7 cellular contexts compared by ENCODE assay signal in the genomic region with DNA sequence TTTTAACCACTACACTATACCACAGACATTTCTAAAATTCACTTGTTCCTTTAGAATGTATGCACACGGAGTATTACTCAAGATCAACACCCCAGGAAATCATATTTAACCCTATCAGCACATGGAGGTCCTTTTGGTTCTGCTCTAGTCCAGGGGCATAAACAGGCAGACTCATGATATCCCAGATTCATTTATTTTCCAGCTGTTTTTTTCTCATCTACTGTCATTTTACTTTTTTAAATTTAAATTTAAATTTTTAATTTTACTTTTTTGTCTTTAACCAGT. TPM values are rescaled to one million over a fixed set of nuclear protein-coding genes. Genes with fewer than 3 reads are reported as not detected.
DNase-seq lines count a peak whose midpoint lies in the region; ATAC-seq, FAIRE-seq and TF ChIP-seq lines count a peak whose summit lies in the region.
"Not testable (repeated sequence)": the region's sequence is repeated elsewhere in the genome, so short reads cannot be mapped to it uniquely, and the experiment has no call there.

No MANE protein-coding gene starts in this region.

- not testable (repeated sequence) for TF ChIP-seq POLR2A in endothelial cell of umbilical vein (IDR thresholded peaks at IDR 0.05; ENCODE audit: low read depth, low read length)

- dilution Hi-C loops in endothelial cell of umbilical vein (cut with MboI; ENCODE audit: extremely low pct_ligation_motif_present, low sequenced_read_pairs) = not testable (repeated sequence)

- intact Hi-C loops in endothelial cell of umbilical vein (cut with micrococcal nuclease) = not testable (repeated sequence)
- intact Hi-C loops in natural killer cell (cut with micrococcal nuclease) = loop anchor here (2.0 kb wide), 1 partner anchor 14 kb away; no protein-coding TSS in a partner anchor

- H3K9me1 ChIP-seq in endothelial cell of umbilical vein (replicated peaks; ENCODE audit: control insufficient read depth, extremely low read depth, insufficient read depth, low read length) = not testable (repeated sequence)

- peaks cover 86% of the 10 kb centered on the region for H3K79me2 ChIP-seq in DOHH2 (ENCODE audit: control insufficient read depth, low read length)
- H3K79me2 ChIP-seq in Loucy (ENCODE audit: insufficient read depth, low read length) = peaks cover 47% of the 10 kb centered on the region
- H3K79me2 ChIP-seq in endothelial cell of umbilical vein (ENCODE audit: control insufficient read depth, insufficient read depth, low read length) = not testable (repeated sequence)

- 23% methylated on average over 1 of the region's 1 CpG for WGBS in thymus

- H3K4me3 Mint-ChIP-seq in activated naive CD4-positive, alpha-beta T cell treated with anti-CD3 and anti-CD28 coated beads, Interleukin-2, amount 50 U/mL, for 24 hours; natural killer cell: not testable (repeated sequence)

- peak overlapping the region; percentile 58 for H3K27ac ChIP-seq in DOHH2 (ENCODE audit: low read depth, low read length)
- not testable (repeated sequence) for H3K27ac ChIP-seq in endothelial cell of umbilical vein (ENCODE audit: insufficient read depth, low read depth, low read length); thymus (ENCODE audit: low read depth)

- H2AFZ ChIP-seq in Loucy (ENCODE audit: low read length); endothelial cell of umbilical vein (ENCODE audit: low read depth, low read length): not testable (repeated sequence)

- H3K9me2 ChIP-seq in DOHH2 (replicated peaks; ENCODE audit: control insufficient read depth, low read length); Loucy (replicated peaks; ENCODE audit: low read depth, low read length): not testable (repeated sequence)

- H3K9me3 Mint-ChIP-seq in activated naive CD4-positive, alpha-beta T cell treated with anti-CD3 and anti-CD28 coated beads, Interleukin-2, amount 50 U/mL, for 24 hours; natural killer cell: not testable (repeated sequence)

- peaks cover 51% of the 10 kb centered on the region for H3K36me3 ChIP-seq in DOHH2 (ENCODE audit: control insufficient read depth, low read length)
- H3K36me3 ChIP-seq in Loucy (ENCODE audit: insufficient read depth, low read length); endothelial cell of umbilical vein (ENCODE audit: control insufficient read depth in 2 of 2, extremely low read depth in 1 of 2, insufficient read depth in 2 of 2, low read length in 2 of 2); thymus (ENCODE audit: control insufficient read depth, insufficient read depth): not testable (repeated sequence)

- not testable (repeated sequence) for H3K27me3 Mint-ChIP-seq in activated naive CD4-positive, alpha-beta T cell treated with anti-CD3 and anti-CD28 coated beads, Interleukin-2, amount 50 U/mL, for 24 hours; natural killer cell (ENCODE audit: low read depth in 2 of 2)

- not testable (repeated sequence) for BruUV-seq in endothelial cell of umbilical vein (replicated peaks; lab: Mats Ljungman, UMichigan)

- peak; percentile 33 for ATAC-seq in SK-N-SH treated with all-trans-retinoic acid at 6 μM for 48 hours
- ATAC-seq in natural killer cell = not testable (repeated sequence)

- H3F3A ChIP-seq in DOHH2 (ENCODE audit: control insufficient read depth, insufficient read depth) = peaks cover 42% of the 10 kb centered on the region
- H3F3A ChIP-seq in Loucy (ENCODE audit: low read depth) = not testable (repeated sequence)

- POLR2A ChIA-PET in endothelial cell of umbilical vein (lab: Charles Lee) = not testable (repeated sequence)

- H3K36me3 Mint-ChIP-seq in activated naive CD4-positive, alpha-beta T cell treated with anti-CD3 and anti-CD28 coated beads, Interleukin-2, amount 50 U/mL, for 24 hours = peaks cover 14% of the 10 kb centered on the region
- H3K36me3 Mint-ChIP-seq in natural killer cell = not testable (repeated sequence)

- not testable (repeated sequence) for DNase-seq in endothelial cell of umbilical vein (ENCODE audit: low read depth, low spot score); natural killer cell

- TF ChIP-seq CTCF in DOHH2 (IDR thresholded peaks at IDR 0.05; ENCODE audit: low read depth, low read length, poor library complexity, severe bottlenecking); Loucy (conservative IDR thresholded peaks at IDR 0.05; ENCODE audit: low read length); endothelial cell of umbilical vein (IDR thresholded peaks at IDR 0.05; ENCODE audit: extremely low read depth in 1 of 2, insufficient read depth in 1 of 2, low read depth in 1 of 2, low read length in 2 of 2); natural killer cell (IDR thresholded peaks at IDR 0.05): not testable (repeated sequence)

- peak overlapping the region; percentile 45 for H3K4me3 ChIP-seq in DOHH2 (ENCODE audit: low read length)
- peak overlapping the region; percentile 52 for H3K4me3 ChIP-seq in Loucy (ENCODE audit: low read length, poor library complexity, severe bottlenecking)
- not testable (repeated sequence) for H3K4me3 ChIP-seq in endothelial cell of umbilical vein (replicated peaks in 1 of 3; ENCODE audit: insufficient read depth in 1 of 3, low read depth in 1 of 3, low read length in 3 of 3)
- peak overlapping the region; percentile 29 for H3K4me3 ChIP-seq in thymus (ENCODE audit: low read length)

- H3K4me2 ChIP-seq in DOHH2 (ENCODE audit: low read length) (peak overlapping the region; percentile 62), Loucy (ENCODE audit: low read depth, low read length, poor library complexity, severe bottlenecking) (peak overlapping the region; percentile 47), endothelial cell of umbilical vein (ENCODE audit: insufficient read depth, low read length) (peak overlapping the region; percentile 11)

- H3K27ac Mint-ChIP-seq in activated naive CD4-positive, alpha-beta T cell treated with anti-CD3 and anti-CD28 coated beads, Interleukin-2, amount 50 U/mL, for 24 hours = peak overlapping the region; percentile 55
- peak overlapping the region; percentile 84 to 93 for H3K27ac Mint-ChIP-seq in natural killer cell

- H3K27me3 ChIP-seq in DOHH2 (ENCODE audit: control insufficient read depth, low read length); Loucy (ENCODE audit: insufficient read depth, low read length, poor library complexity, severe bottlenecking); endothelial cell of umbilical vein (ENCODE audit: control insufficient read depth in 2 of 2, insufficient read depth in 2 of 2, low read length in 2 of 2); thymus (ENCODE audit: control insufficient read depth, insufficient read depth): not testable (repeated sequence)

- H3K4me1 ChIP-seq in DOHH2 (ENCODE audit: control insufficient read depth, low read length) = peaks cover 96% of the 10 kb centered on the region
- peaks cover 27% of the 10 kb centered on the region for H3K4me1 ChIP-seq in Loucy (ENCODE audit: insufficient read depth, low read length, poor library complexity, severe bottlenecking)
- peaks cover 11% of the 10 kb centered on the region for H3K4me1 ChIP-seq in endothelial cell of umbilical vein (ENCODE audit: control insufficient read depth, extremely low read depth, insufficient read depth, low read length)
- not testable (repeated sequence) for H3K4me1 ChIP-seq in thymus (ENCODE audit: control insufficient read depth, insufficient read depth, low read length)

- H3K9me3 ChIP-seq in DOHH2 (ENCODE audit: control insufficient read depth, insufficient read depth, low read length); Loucy (ENCODE audit: insufficient read depth, low read depth, low read length); endothelial cell of umbilical vein (replicated peaks; ENCODE audit: control insufficient read depth, insufficient read depth, low read length); thymus (ENCODE audit: control insufficient read depth): not testable (repeated sequence)

- CTCF ChIA-PET in endothelial cell of umbilical vein (lab: Charles Lee) = not testable (repeated sequence)

- H3K4me1 Mint-ChIP-seq in activated naive CD4-positive, alpha-beta T cell treated with anti-CD3 and anti-CD28 coated beads, Interleukin-2, amount 50 U/mL, for 24 hours = peaks cover 79% of the 10 kb centered on the region
- H3K4me1 Mint-ChIP-seq in natural killer cell = peaks cover 71% of the 10 kb centered on the region in 2 donors

- not testable (repeated sequence) for FAIRE-seq in endothelial cell of umbilical vein (lab: Jason Lieb, UNC)

- H3K9ac ChIP-seq in Loucy (ENCODE audit: low read depth, low read length, poor library complexity, severe bottlenecking); endothelial cell of umbilical vein (replicated peaks; ENCODE audit: extremely low read depth, insufficient read depth, low read length): not testable (repeated sequence)

- not testable (repeated sequence) for H4K20me1 ChIP-seq in DOHH2 (ENCODE audit: control insufficient read depth, insufficient read depth, low read depth, low read length); Loucy (ENCODE audit: insufficient read depth, low read length, poor library complexity, severe bottlenecking); endothelial cell of umbilical vein (replicated peaks; ENCODE audit: control insufficient read depth, extremely low read depth, insufficient read depth, low read length)

RNA-seq across cellular contexts. Expression of gene SYNE2, which starts 17.9 kb away (rescaled TPM):
- total RNA-seq in endothelial cell of umbilical vein (42.7 and 53.7 TPM in 2 replicates), natural killer cell (100 to 1,000 TPM; 325 to 434 (median 373) TPM)
- polyA plus RNA-seq in endothelial cell of umbilical vein (16.0 and 17.6 TPM in 2 replicates), thymus (52.3 TPM)
- polyA plus RNA-seq in endothelial cell of umbilical vein (2011; cell fraction: cytosol; rRNA removed) = 17.0 and 17.6 TPM in 2 replicates
- 79.1 and 92.8 TPM in 2 replicates for polyA plus RNA-seq in endothelial cell of umbilical vein (2011; cell fraction: nucleus; rRNA removed)
- 13.4 and 14.2 TPM in 2 replicates for polyA plus RNA-seq in endothelial cell of umbilical vein (2012)
- polyA minus RNA-seq in endothelial cell of umbilical vein = 117 and 118 TPM in 2 replicates
- polyA minus RNA-seq in endothelial cell of umbilical vein (2011; cell fraction: cytosol; rRNA and poly(A)+ RNA removed) = 41.0 TPM
- 256 and 331 TPM in 2 replicates for polyA minus RNA-seq in endothelial cell of umbilical vein (2011; cell fraction: nucleus; rRNA and poly(A)+ RNA removed)

Comparison
In these comparisons a context has a peak if more than half of its experiments do, and no peak if none do; other contexts are left out.
1. H3K4me2 ChIP-seq: peak in every context shown above with its lines; median percentile 62 in DOHH2; 47 in Loucy; 11 in endothelial cell of umbilical vein.